ENCODE assay signal across 8 cellular contexts in genomic region chr16:714558-715447, GRCh38. TPM values are rescaled to one million over a fixed set of nuclear protein-coding genes. Genes with fewer than 3 reads are reported as not detected.
DNase-seq lines count a peak whose midpoint lies in the region; ATAC-seq and TF ChIP-seq lines count a peak whose summit lies in the region.

TSS of gene METRN (plus strand) at chr16:715118. CDS start at chr16:715290, 172 bp downstream.

- peak; percentile 97 for DNase-seq in AG20443 (ENCODE audit: low spot score)
- DNase-seq in HT-29 (ENCODE audit: low spot score), result peak; percentile 80
- DNase-seq in RPMI8226, result peak; percentile 96
- peak; percentile 76 to 81 for DNase-seq in fibroblast of lung (ENCODE audit: low read depth in 2 of 2)
- peak; percentile 67 to 97 (median 82) for DNase-seq in naive thymus-derived CD4-positive, alpha-beta T cell
- peak; percentile 90 to 94 for DNase-seq in stimulated activated effector memory CD8-positive, alpha-beta T cell treated with anti-CD3 and anti-CD28 coated beads, Interleukin-12 subunit alpha, Interleukin-12 subunit beta, amount 100 ng/mL, for 72 hours (ENCODE audit: low spot score in 2 of 2)

- ATAC-seq in activated T-helper 17 cell treated with anti-CD3 and anti-CD28 coated beads, Interleukin-2, amount 50 U/mL, for 72 hours (replicated peaks), result peak; percentile 93
- ATAC-seq in naive thymus-derived CD4-positive, alpha-beta T cell, result peak; percentile 95
- ATAC-seq in stimulated activated effector memory CD8-positive, alpha-beta T cell treated with anti-CD3 and anti-CD28 coated beads, Interleukin-12 subunit alpha, Interleukin-12 subunit beta, amount 100 ng/mL, for 72 hours, result peak; percentile 86

- no peak within 1 kb of the TSS for H2AFZ ChIP-seq in fibroblast of lung (ENCODE audit: low read length)

- H3K4me3 ChIP-seq in fibroblast of lung (replicated peaks in 1 of 4; ENCODE audit: control extremely low read depth in 1 of 4, insufficient read depth in 1 of 4, low read depth in 3 of 4, low read length in 4 of 4), result peak within 1 kb of the TSS; percentile 27 to 64 (median 48)
- H3K4me3 ChIP-seq in naive thymus-derived CD4-positive, alpha-beta T cell (ENCODE audit: low read length), result peak within 1 kb of the TSS; percentile 30

- TF ChIP-seq POLR2A in GM19099 (IDR thresholded peaks at IDR 0.05; ENCODE audit: extremely low read depth, insufficient read length, low read depth), result peak; percentile 18

- H3K36me3 ChIP-seq in fibroblast of lung (ENCODE audit: control insufficient read depth, insufficient read depth, low read length), result no peaks in the 10 kb centered on the region
- H3K36me3 ChIP-seq in naive thymus-derived CD4-positive, alpha-beta T cell (ENCODE audit: control insufficient read depth in 2 of 3, insufficient read depth in 3 of 3, low read length in 3 of 3), result no peaks in the 10 kb centered on the region

- H3K27ac Mint-ChIP-seq in activated T-helper 17 cell treated with anti-CD3 and anti-CD28 coated beads, Interleukin-2, amount 50 U/mL, for 72 hours, result no peak within 1 kb of the TSS
- peak within 1 kb of the TSS in 1 of 9 donors; percentile 11 for H3K27ac Mint-ChIP-seq in naive thymus-derived CD4-positive, alpha-beta T cell
- H3K27ac Mint-ChIP-seq in stimulated activated effector memory CD8-positive, alpha-beta T cell treated with anti-CD3 and anti-CD28 coated beads, Interleukin-12 subunit alpha, Interleukin-12 subunit beta, amount 100 ng/mL, for 72 hours, result no peak within 1 kb of the TSS

- peak within 1 kb of the TSS; percentile 80 for H3K4me2 ChIP-seq in fibroblast of lung (ENCODE audit: extremely low read depth, insufficient read depth, low read length)

- no peak for TF ChIP-seq CTCF in fibroblast of lung (conservative IDR thresholded peaks at IDR 0.05 in 1 of 2, IDR thresholded peaks at IDR 0.05 in 1 of 2; ENCODE audit: low read depth in 1 of 2, low read length in 2 of 2)

- H3K36me3 Mint-ChIP-seq in activated T-helper 17 cell treated with anti-CD3 and anti-CD28 coated beads, Interleukin-2, amount 50 U/mL, for 72 hours (ENCODE audit: low read depth), result no peaks in the 10 kb centered on the region
- no peaks in the 10 kb centered on the region for H3K36me3 Mint-ChIP-seq in naive thymus-derived CD4-positive, alpha-beta T cell
- peaks cover 7% of the 10 kb centered on the region for H3K36me3 Mint-ChIP-seq in stimulated activated effector memory CD8-positive, alpha-beta T cell treated with anti-CD3 and anti-CD28 coated beads, Interleukin-12 subunit alpha, Interleukin-12 subunit beta, amount 100 ng/mL, for 72 hours

- no peaks in the 10 kb centered on the region for H3K27me3 Mint-ChIP-seq in activated T-helper 17 cell treated with anti-CD3 and anti-CD28 coated beads, Interleukin-2, amount 50 U/mL, for 72 hours
- peaks cover 0 to 28% (median 5%) of the 10 kb centered on the region in 5 donors for H3K27me3 Mint-ChIP-seq in naive thymus-derived CD4-positive, alpha-beta T cell

- POLR2A ChIA-PET in naive thymus-derived CD4-positive, alpha-beta T cell (lab: Charles Lee), result interaction anchor here (0.6 to 1.7 kb wide), 7 partner anchors 19 to 74 kb away, joined by 3 to 7 read pairs (median 4); partner anchors contain the start of genes CHTF18 and WDR24

- H3K9me3 Mint-ChIP-seq in activated T-helper 17 cell treated with anti-CD3 and anti-CD28 coated beads, Interleukin-2, amount 50 U/mL, for 72 hours, result no peaks in the 10 kb centered on the region
- H3K9me3 Mint-ChIP-seq in naive thymus-derived CD4-positive, alpha-beta T cell, result no peaks in the 10 kb centered on the region
- H3K9me3 Mint-ChIP-seq in stimulated activated effector memory CD8-positive, alpha-beta T cell treated with anti-CD3 and anti-CD28 coated beads, Interleukin-12 subunit alpha, Interleukin-12 subunit beta, amount 100 ng/mL, for 72 hours, result no peaks in the 10 kb centered on the region

- H4K20me1 ChIP-seq in fibroblast of lung (ENCODE audit: control insufficient read depth, extremely low read depth, insufficient read depth, low read length), result no peaks in the 10 kb centered on the region

- intact Hi-C loops in naive thymus-derived CD4-positive, alpha-beta T cell (cut with micrococcal nuclease), result loop anchor here in 1 of 2 donors (1.0 to 10.0 kb wide), 4 partner anchors 12 to 260 kb away; partner anchors contain the start of genes HAGHL and LMF1

- peaks cover 16% of the 10 kb centered on the region for H3K4me1 ChIP-seq in fibroblast of lung (ENCODE audit: control insufficient read depth, extremely low read depth, insufficient read depth, low read length)
- H3K4me1 ChIP-seq in naive thymus-derived CD4-positive, alpha-beta T cell (ENCODE audit: control insufficient read depth in 2 of 2, insufficient read depth in 2 of 2, low read length in 2 of 2), result peaks cover 5 to 7% of the 10 kb centered on the region in 2 donors

- peak within 1 kb of the TSS; percentile 23 for H3K9ac ChIP-seq in fibroblast of lung (ENCODE audit: insufficient read depth, low read length)

- H3K79me2 ChIP-seq in fibroblast of lung (ENCODE audit: control insufficient read depth, insufficient read depth, low read length), result no peaks in the 10 kb centered on the region

- H3K4me3 Mint-ChIP-seq in activated T-helper 17 cell treated with anti-CD3 and anti-CD28 coated beads, Interleukin-2, amount 50 U/mL, for 72 hours, result peak within 1 kb of the TSS; percentile 44
- peak within 1 kb of the TSS in 9 of 10 donors; percentile 27 to 81 (median 61) for H3K4me3 Mint-ChIP-seq in naive thymus-derived CD4-positive, alpha-beta T cell
- H3K4me3 Mint-ChIP-seq in stimulated activated effector memory CD8-positive, alpha-beta T cell treated with anti-CD3 and anti-CD28 coated beads, Interleukin-12 subunit alpha, Interleukin-12 subunit beta, amount 100 ng/mL, for 72 hours, result peak within 1 kb of the TSS; percentile 61

- H3K27me3 ChIP-seq in fibroblast of lung (ENCODE audit: control insufficient read depth, insufficient read depth, low read length), result no peaks in the 10 kb centered on the region
- peaks cover 0 to 4% of the 10 kb centered on the region in 2 donors for H3K27me3 ChIP-seq in naive thymus-derived CD4-positive, alpha-beta T cell (ENCODE audit: control insufficient read depth in 2 of 2, insufficient read depth in 2 of 2, low read length in 2 of 2)

- H3K9me3 ChIP-seq in fibroblast of lung (ENCODE audit: control insufficient read depth, insufficient read depth, low read depth, low read length), result no peaks in the 10 kb centered on the region
- H3K9me3 ChIP-seq in naive thymus-derived CD4-positive, alpha-beta T cell (ENCODE audit: control insufficient read depth in 2 of 3, low read length in 3 of 3), result no peaks in the 10 kb centered on the region

- CTCF ChIA-PET in naive thymus-derived CD4-positive, alpha-beta T cell (lab: Charles Lee), result no interaction called here

- no peaks in the 10 kb centered on the region for H3K4me1 Mint-ChIP-seq in activated T-helper 17 cell treated with anti-CD3 and anti-CD28 coated beads, Interleukin-2, amount 50 U/mL, for 72 hours
- H3K4me1 Mint-ChIP-seq in naive thymus-derived CD4-positive, alpha-beta T cell, result peaks cover 0 to 17% (median 12%) of the 10 kb centered on the region in 7 donors
- H3K4me1 Mint-ChIP-seq in stimulated activated effector memory CD8-positive, alpha-beta T cell treated with anti-CD3 and anti-CD28 coated beads, Interleukin-12 subunit alpha, Interleukin-12 subunit beta, amount 100 ng/mL, for 72 hours, result peaks cover 20% of the 10 kb centered on the region

- H3K27ac ChIP-seq in fibroblast of lung (ENCODE audit: insufficient read depth, low read length), result peak within 1 kb of the TSS; percentile 20
- no peak within 1 kb of the TSS for H3K27ac ChIP-seq in naive thymus-derived CD4-positive, alpha-beta T cell (ENCODE audit: low read depth, low read length)

RNA-seq across cellular contexts. Expression of gene METRN, which starts in this region (rescaled TPM):
- 82.2 and 108 TPM in 2 replicates for total RNA-seq in HT-29 (2014; rRNA removed; shearing (Covaris generic))
- total RNA-seq in activated T-helper 17 cell treated with anti-CD3 and anti-CD28 coated beads, Interleukin-2, amount 50 U/mL, for 72 hours, result 1 to 10 TPM; 4.5 to 8.4 TPM
- 35.3 and 37.5 TPM in 2 replicates for total RNA-seq in fibroblast of lung
- 5.3 and 6.1 TPM in 2 replicates for polyA plus RNA-seq in fibroblast of lung
- polyA plus RNA-seq in fibroblast of lung (2012), result 25.3 and 38.4 TPM in 2 replicates
- polyA minus RNA-seq in fibroblast of lung (ENCODE audit: low replicate concordance), result 7.3 and 8.8 TPM in 2 replicates
- total RNA-seq in naive thymus-derived CD4-positive, alpha-beta T cell, result 1 to 10 TPM; 4.8 to 5.1 (median 5.0) TPM
- 1 to 10 TPM; 3.7 to 4.5 TPM for polyA plus RNA-seq in naive thymus-derived CD4-positive, alpha-beta T cell
